Comparison of ENCODE assay signal across 16 cellular contexts in genomic region chr2:206354129-206354528, GRCh38.
DNase-seq lines count a peak whose midpoint lies in the region; ATAC-seq and TF ChIP-seq lines count a peak whose summit lies in the region.
"Had no signal": no experiment of that assay in that cellular context is flagged by ENCODE, and none has a peak within 500 bp of the region (broad histone marks: within the 10 kb centered on the region; RNA-seq: fewer than 3 reads in every experiment).

No MANE protein-coding gene starts in this region.

- H3K4me1 Mint-ChIP-seq in activated T-helper 17 cell treated with anti-CD3 and anti-CD28 coated beads, Interleukin-2, amount 50 U/mL, for 72 hours, result no peaks in the 10 kb centered on the region
- no peaks in the 10 kb centered on the region for H3K4me1 Mint-ChIP-seq in Caco-2 (ENCODE audit: low read depth, unreplicated experiment)
- H3K4me1 Mint-ChIP-seq: GM23338 had no signal

- TF ChIP-seq POLR2A in sigmoid colon (IDR thresholded peaks at IDR 0.05), result no peak

- POLR2A ChIA-PET in Caco-2 (lab: Charles Lee), result no interaction called here

- peaks cover 9% of the 10 kb centered on the region; the same call in 1 of the 2 replicates for H3K9me3 ChIP-seq in Caco-2
- H3K9me3 ChIP-seq in sigmoid colon, result no peaks in the 10 kb centered on the region

- H3K4me3 Mint-ChIP-seq in activated T-helper 17 cell treated with anti-CD3 and anti-CD28 coated beads, Interleukin-2, amount 50 U/mL, for 72 hours, result no peak overlapping the region
- H3K4me3 Mint-ChIP-seq in Caco-2 (ENCODE audit: unreplicated experiment), result no peak overlapping the region
- H3K4me3 Mint-ChIP-seq: GM23338 had no signal

- ATAC-seq in GM18868 (IDR thresholded peaks at IDR 0.05; ENCODE audit: unreplicated experiment), result peak; percentile 93
- ATAC-seq in GM21529 (IDR thresholded peaks at IDR 0.05; ENCODE audit: unreplicated experiment), result peak; percentile 59
- ATAC-seq in HG03342 (IDR thresholded peaks at IDR 0.05; ENCODE audit: unreplicated experiment), result peak; percentile 46
- ATAC-seq in activated T-helper 17 cell treated with anti-CD3 and anti-CD28 coated beads, Interleukin-2, amount 50 U/mL, for 72 hours (replicated peaks), result peak; percentile 19
- ATAC-seq: GM23338 had no signal

- no peaks in the 10 kb centered on the region for H3K4me1 ChIP-seq in Caco-2
- H3K4me1 ChIP-seq in sigmoid colon, result no peaks in the 10 kb centered on the region

- H3K27me3 Mint-ChIP-seq in activated T-helper 17 cell treated with anti-CD3 and anti-CD28 coated beads, Interleukin-2, amount 50 U/mL, for 72 hours, result peaks cover 3% of the 10 kb centered on the region
- H3K27me3 Mint-ChIP-seq in Caco-2 (ENCODE audit: insufficient read depth, unreplicated experiment), result peaks cover 4% of the 10 kb centered on the region

- no peak overlapping the region for H3K27ac ChIP-seq in sigmoid colon

- no peaks in the 10 kb centered on the region for H3K36me3 Mint-ChIP-seq in activated T-helper 17 cell treated with anti-CD3 and anti-CD28 coated beads, Interleukin-2, amount 50 U/mL, for 72 hours (ENCODE audit: low read depth)
- peaks cover 5% of the 10 kb centered on the region for H3K36me3 Mint-ChIP-seq in Caco-2 (ENCODE audit: insufficient read depth, unreplicated experiment)

- WGBS in sigmoid colon, 2 donors, result 79 to 86% methylated on average over 6 of the region's 6 CpGs

- H3K4me3 ChIP-seq in Caco-2 (ENCODE audit: low read depth, low read length) (no peak overlapping the region), sigmoid colon (no peak overlapping the region)
- H3K4me3 ChIP-seq: GM23338 had no signal

- CTCF ChIA-PET in Caco-2 (lab: Charles Lee), result no interaction called here

- H3K27ac Mint-ChIP-seq in activated T-helper 17 cell treated with anti-CD3 and anti-CD28 coated beads, Interleukin-2, amount 50 U/mL, for 72 hours, result no peak overlapping the region
- no peak overlapping the region for H3K27ac Mint-ChIP-seq in Caco-2 (ENCODE audit: unreplicated experiment)
- H3K27ac Mint-ChIP-seq: GM23338 had no signal

- no peak for TF ChIP-seq CTCF in Caco-2 (IDR thresholded peaks at IDR 0.05; ENCODE audit: insufficient read depth in 1 of 2, low read depth in 1 of 2, low read length in 1 of 2, severe bottlenecking in 1 of 2, unreplicated experiment in 1 of 2)
- TF ChIP-seq CTCF in sigmoid colon (IDR thresholded peaks at IDR 0.05), result no peak

- no TSS peak for BruUV-seq in Caco-2 (replicated peaks; lab: Mats Ljungman, UMichigan)

- TF ChIP-seq EP300 in sigmoid colon (IDR thresholded peaks at IDR 0.05), result no peak

- H3K36me3 ChIP-seq in Caco-2 (ENCODE audit: control insufficient read depth, insufficient read depth, low read length) (no peaks in the 10 kb centered on the region), sigmoid colon (no peaks in the 10 kb centered on the region)

- H3K27me3 ChIP-seq in Caco-2 (replicated peaks; ENCODE audit: control insufficient read depth, insufficient read depth, low read length) (no peaks in the 10 kb centered on the region), sigmoid colon (no peaks in the 10 kb centered on the region)

- intact Hi-C loops in Caco-2 (cut with micrococcal nuclease; ENCODE audit: unreplicated experiment), result no loop called here
- intact Hi-C loops in sigmoid colon (cut with DNase I), result no loop called here

- H3K9me3 Mint-ChIP-seq in activated T-helper 17 cell treated with anti-CD3 and anti-CD28 coated beads, Interleukin-2, amount 50 U/mL, for 72 hours, result no peaks in the 10 kb centered on the region
- peaks cover 15% of the 10 kb centered on the region for H3K9me3 Mint-ChIP-seq in Caco-2 (ENCODE audit: unreplicated experiment)

- DNase-seq in Caco-2 (no peak), sigmoid colon (no peak), KG1 (lab: John Stamatoyannopoulos, UW) (no peak)
- DNase-seq: DMS79 treated with DMSO at 0.1 percent for 48 hours, GDM1, IMR-90, MV-4-11, NCI-H1417 treated with DMSO at 0.1 percent for 48 hours, NCI-H2029 treated with DMSO at 0.1 percent for 48 hours, NCI-H510A, SIG-M5 had no signal

Comparison
In these comparisons a context has a peak if more than half of its experiments do, and no peak if none do; other contexts are left out.
1. ATAC-seq: peak in every context shown above with its lines; median percentile 93 in GM18868; 59 in GM21529; 46 in HG03342; 19 in activated T-helper 17 cell treated with anti-CD3 and anti-CD28 coated beads, Interleukin-2, amount 50 U/mL, for 72 hours.